ENCODE assay signal across 1 cellular context in genomic region chr1:43565600-43566360, GRCh38.
TF ChIP-seq lines count a peak whose summit lies in the region.

No MANE protein-coding gene starts in this region.

TF ChIP-seq in K562, 482 proteins besides CTCF, POLR2A, EP300 and RAD21 (continued from another document):
- TF ChIP-seq, protein P1, sequence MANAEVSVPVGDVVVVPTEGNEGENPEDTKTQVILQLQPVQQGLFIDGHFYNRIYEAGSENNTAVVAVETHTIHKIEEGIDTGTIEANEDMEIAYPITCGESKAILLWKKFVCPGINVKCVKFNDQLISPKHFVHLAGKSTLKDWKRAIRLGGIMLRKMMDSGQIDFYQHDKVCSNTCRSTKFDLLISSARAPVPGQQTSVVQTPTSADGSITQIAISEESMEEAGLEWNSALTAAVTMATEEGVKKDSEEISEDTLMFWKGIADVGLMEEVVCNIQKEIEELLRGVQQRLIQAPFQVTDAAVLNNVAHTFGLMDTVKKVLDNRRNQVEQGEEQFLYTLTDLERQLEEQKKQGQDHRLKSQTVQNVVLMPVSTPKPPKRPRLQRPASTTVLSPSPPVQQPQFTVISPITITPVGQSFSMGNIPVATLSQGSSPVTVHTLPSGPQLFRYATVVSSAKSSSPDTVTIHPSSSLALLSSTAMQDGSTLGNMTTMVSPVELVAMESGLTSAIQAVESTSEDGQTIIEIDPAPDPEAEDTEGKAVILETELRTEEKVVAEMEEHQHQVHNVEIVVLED (CRISPR knock-in tag; IDR thresholded peaks at IDR 0.05), result no peak
- TF ChIP-seq TSHZ1 (CRISPR knock-in tag; IDR thresholded peaks at IDR 0.05), result no peak
- no peak for TF ChIP-seq TEAD1 (CRISPR knock-in tag; IDR thresholded peaks at IDR 0.05)
- TF ChIP-seq HMG20B (CRISPR knock-in tag; IDR thresholded peaks at IDR 0.05), result no peak
- TF ChIP-seq TCFL5 (CRISPR knock-in tag; conservative IDR thresholded peaks at IDR 0.05), result no peak
- peak; percentile 83 for TF ChIP-seq RFX1 (IDR thresholded peaks at IDR 0.05)
- TF ChIP-seq, protein P2, sequence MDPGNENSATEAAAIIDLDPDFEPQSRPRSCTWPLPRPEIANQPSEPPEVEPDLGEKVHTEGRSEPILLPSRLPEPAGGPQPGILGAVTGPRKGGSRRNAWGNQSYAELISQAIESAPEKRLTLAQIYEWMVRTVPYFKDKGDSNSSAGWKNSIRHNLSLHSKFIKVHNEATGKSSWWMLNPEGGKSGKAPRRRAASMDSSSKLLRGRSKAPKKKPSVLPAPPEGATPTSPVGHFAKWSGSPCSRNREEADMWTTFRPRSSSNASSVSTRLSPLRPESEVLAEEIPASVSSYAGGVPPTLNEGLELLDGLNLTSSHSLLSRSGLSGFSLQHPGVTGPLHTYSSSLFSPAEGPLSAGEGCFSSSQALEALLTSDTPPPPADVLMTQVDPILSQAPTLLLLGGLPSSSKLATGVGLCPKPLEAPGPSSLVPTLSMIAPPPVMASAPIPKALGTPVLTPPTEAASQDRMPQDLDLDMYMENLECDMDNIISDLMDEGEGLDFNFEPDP (CRISPR knock-in tag; IDR thresholded peaks at IDR 0.05), result no peak
- TF ChIP-seq ESRRA (IDR thresholded peaks at IDR 0.05; ENCODE audit: borderline replicate concordance, low read depth), result no peak
- TF ChIP-seq FOXK2 (conservative IDR thresholded peaks at IDR 0.05 in 1 of 2, IDR thresholded peaks at IDR 0.05 in 1 of 2; ENCODE audit: low read depth in 2 of 2), result no peak
- TF ChIP-seq, protein P3, sequence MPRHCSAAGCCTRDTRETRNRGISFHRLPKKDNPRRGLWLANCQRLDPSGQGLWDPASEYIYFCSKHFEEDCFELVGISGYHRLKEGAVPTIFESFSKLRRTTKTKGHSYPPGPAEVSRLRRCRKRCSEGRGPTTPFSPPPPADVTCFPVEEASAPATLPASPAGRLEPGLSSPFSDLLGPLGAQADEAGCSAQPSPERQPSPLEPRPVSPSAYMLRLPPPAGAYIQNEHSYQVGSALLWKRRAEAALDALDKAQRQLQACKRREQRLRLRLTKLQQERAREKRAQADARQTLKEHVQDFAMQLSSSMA (CRISPR knock-in tag; IDR thresholded peaks at IDR 0.05), result no peak
- TF ChIP-seq ZNF253 (CRISPR knock-in tag; conservative IDR thresholded peaks at IDR 0.05), result no peak
- no peak for TF ChIP-seq ZNF57 (CRISPR knock-in tag; IDR thresholded peaks at IDR 0.05)
- TF ChIP-seq HNRNPL (IDR thresholded peaks at IDR 0.05; ENCODE audit: low read depth, low read length), result no peak
- no peak for TF ChIP-seq HDAC3 (IDR thresholded peaks at IDR 0.05; ENCODE audit: borderline replicate concordance, partially characterized antibody)
- TF ChIP-seq SMARCA4 (IDR thresholded peaks at IDR 0.05), result no peak
- peak; percentile 26 for TF ChIP-seq RBBP5 (IDR thresholded peaks at IDR 0.05; ENCODE audit: borderline replicate concordance, insufficient read depth, low read length, poor library complexity, severe bottlenecking)
- TF ChIP-seq, protein P4, sequence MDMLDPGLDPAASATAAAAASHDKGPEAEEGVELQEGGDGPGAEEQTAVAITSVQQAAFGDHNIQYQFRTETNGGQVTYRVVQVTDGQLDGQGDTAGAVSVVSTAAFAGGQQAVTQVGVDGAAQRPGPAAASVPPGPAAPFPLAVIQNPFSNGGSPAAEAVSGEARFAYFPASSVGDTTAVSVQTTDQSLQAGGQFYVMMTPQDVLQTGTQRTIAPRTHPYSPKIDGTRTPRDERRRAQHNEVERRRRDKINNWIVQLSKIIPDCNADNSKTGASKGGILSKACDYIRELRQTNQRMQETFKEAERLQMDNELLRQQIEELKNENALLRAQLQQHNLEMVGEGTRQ (CRISPR knock-in tag; IDR thresholded peaks at IDR 0.05), result no peak
- TF ChIP-seq SP2 (IDR thresholded peaks at IDR 0.05; ENCODE audit: extremely low read depth, low read depth, low read length, poor library complexity, severe bottlenecking), result no peak
- TF ChIP-seq NRF1 (conservative IDR thresholded peaks at IDR 0.05 in 1 of 2, IDR thresholded peaks at IDR 0.05 in 1 of 2), result peak; percentile 52 to 69; a peak in 3 of 4 replicates
- no peak for TF ChIP-seq CHD4 (IDR thresholded peaks at IDR 0.05; ENCODE audit: insufficient read depth, insufficient replicate concordance, low read depth, low read length, poor library complexity, severe bottlenecking)
- TF ChIP-seq CHD2 (IDR thresholded peaks at IDR 0.05; ENCODE audit: low read depth, low read length), result no peak
- TF ChIP-seq MED1 (CRISPR knock-in tag; IDR thresholded peaks at IDR 0.05; ENCODE audit: borderline replicate concordance), result no peak
- TF ChIP-seq CTBP1 (IDR thresholded peaks at IDR 0.05; ENCODE audit: borderline replicate concordance), result peak; percentile 24; the same call in 1 of the 2 replicates
- no peak for TF ChIP-seq HBP1 (CRISPR knock-in tag; IDR thresholded peaks at IDR 0.05)
- TF ChIP-seq ZNF384 (IDR thresholded peaks at IDR 0.05; ENCODE audit: low read depth, low read length), result no peak
- no peak for TF ChIP-seq ZNF707 (CRISPR knock-in tag; conservative IDR thresholded peaks at IDR 0.05)
- TF ChIP-seq CUX1 (CRISPR knock-in tag; IDR thresholded peaks at IDR 0.05), result no peak
- no peak for TF ChIP-seq CSDE1 (IDR thresholded peaks at IDR 0.05)
- no peak for TF ChIP-seq ZBED1 (IDR thresholded peaks at IDR 0.05)
- TF ChIP-seq ZNF77 (CRISPR knock-in tag; IDR thresholded peaks at IDR 0.05), result no peak
- TF ChIP-seq SOX6 (IDR thresholded peaks at IDR 0.05), result no peak
- peak; percentile 86 for TF ChIP-seq EGR1 (conservative IDR thresholded peaks at IDR 0.05)
- no peak for TF ChIP-seq ZNF431 (CRISPR knock-in tag; IDR thresholded peaks at IDR 0.05)
- 0 out of 4 replicates have a peak, but pooled peaks of 1 of the 2 experiments have one; percentile 38 for TF ChIP-seq MAZ (CRISPR knock-in tag; conservative IDR thresholded peaks at IDR 0.05 in 1 of 2, IDR thresholded peaks at IDR 0.05 in 1 of 2)
- no peak for TF ChIP-seq ZSCAN32 (CRISPR knock-in tag; IDR thresholded peaks at IDR 0.05)
- no peak for TF ChIP-seq STAT5B (CRISPR knock-in tag; IDR thresholded peaks at IDR 0.05)
- TF ChIP-seq BRCA1 (IDR thresholded peaks at IDR 0.05), result no peak
- TF ChIP-seq BRCA1 (CRISPR knock-in tag; IDR thresholded peaks at IDR 0.05), result no peak
- TF ChIP-seq TFAP4 (CRISPR knock-in tag; IDR thresholded peaks at IDR 0.05; ENCODE audit: borderline replicate concordance), result peak; percentile 21; the same call in 1 of the 2 replicates
- TF ChIP-seq CCNT2 (IDR thresholded peaks at IDR 0.05; ENCODE audit: borderline replicate concordance, extremely low read depth, insufficient read length, low read depth, low read length), result no peak
- no peak for TF ChIP-seq SPI1 (IDR thresholded peaks at IDR 0.05; ENCODE audit: borderline replicate concordance, low read depth, low read length)
TF ChIP-seq in K562: peak in this region for 16.
